In the genomic region with DNA sequence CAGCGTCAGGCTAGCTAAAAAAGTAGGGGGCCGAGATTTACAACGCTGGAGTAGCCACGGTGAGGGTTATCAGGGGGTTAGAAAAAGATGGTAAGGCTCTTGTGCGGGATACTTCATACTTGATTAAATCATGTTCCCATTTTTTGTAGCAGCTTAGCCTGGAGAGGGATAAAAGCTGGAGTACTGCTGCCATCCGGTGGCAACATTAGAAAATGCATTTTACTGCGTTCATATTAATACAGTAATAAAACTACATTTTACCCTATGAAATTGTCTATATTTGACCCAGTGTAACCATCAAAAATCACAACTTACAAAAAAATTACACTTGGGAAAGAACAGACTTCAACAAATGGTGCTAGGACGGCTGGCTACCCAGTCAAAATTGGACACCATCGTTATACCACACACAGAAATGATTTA, we compare ENCODE assay signal across 8 cellular contexts. TPM values are rescaled to one million over a fixed set of nuclear protein-coding genes. Genes with fewer than 3 reads are reported as not detected.
DNase-seq lines count a peak whose midpoint lies in the region; ATAC-seq and TF ChIP-seq lines count a peak whose summit lies in the region.

No MANE protein-coding gene starts in this region.

- H3K27ac Mint-ChIP-seq in T-helper 17 cell: no peak overlapping the region

- no peak overlapping the region for H3K4me2 ChIP-seq in trophoblast cell (ENCODE audit: low read length)

- no peak overlapping the region for H4K91ac ChIP-seq in trophoblast cell (ENCODE audit: low read depth, low read length)

- H3K14ac ChIP-seq in trophoblast cell (ENCODE audit: low read length): no peak overlapping the region

- no peak overlapping the region for H2BK12ac ChIP-seq in trophoblast cell (ENCODE audit: low read length)

- no peaks in the 10 kb centered on the region for H3K79me2 ChIP-seq in trophoblast cell (ENCODE audit: control insufficient read depth, insufficient read depth, low read length, poor library complexity)

- peaks cover 3% of the 10 kb centered on the region for H3K4me1 Mint-ChIP-seq in T-helper 17 cell

- H3K4me3 Mint-ChIP-seq in T-helper 17 cell: no peak overlapping the region

- peaks cover 11% of the 10 kb centered on the region for H3K36me3 Mint-ChIP-seq in T-helper 17 cell (ENCODE audit: low read depth)

- H3K9ac ChIP-seq in trophoblast cell (ENCODE audit: low read length): no peak overlapping the region

- no peak overlapping the region for H2BK120ac ChIP-seq in trophoblast cell (ENCODE audit: insufficient read depth, low read length, poor library complexity)

- no peaks in the 10 kb centered on the region for H3K27me3 ChIP-seq in trophoblast cell (ENCODE audit: insufficient read depth, low read length)

- H3K27me3 Mint-ChIP-seq in T-helper 17 cell: no peaks in the 10 kb centered on the region

- peak; percentile 28 for DNase-seq in A172 (ENCODE audit: low spot score)
- DNase-seq in GF-D8 (lab: John Stamatoyannopoulos, UW): peak; percentile 50
- DNase-seq in NCI-H2081 (lab: John Stamatoyannopoulos, UW): peak; percentile 33 to 47
- DNase-seq in activated CD4-positive, alpha-beta T cell treated with anti-CD3 and anti-CD28 coated beads, Interleukin-2, amount 50 U/mL, for 1 hour: peak; percentile 20
- DNase-seq in foreskin fibroblast: peak; percentile 33 to 77
- DNase-seq in trophoblast cell: peak; percentile 39 to 78
- no peak for DNase-seq in T-helper 17 cell
- no peak for DNase-seq in activated effector memory CD4-positive, alpha-beta T cell treated with Interleukin-2 at 50 U/mL for 16 hours

- whole genome bisulfite sequencing in trophoblast cell (ENCODE audit: extremely low coverage, insufficient coverage, insufficient read length): no CpG with 5 or more reads among the region's 9 CpGs

- no peak overlapping the region for H3K4ac ChIP-seq in trophoblast cell (ENCODE audit: low read depth, low read length)

- H2AK5ac ChIP-seq in trophoblast cell (ENCODE audit: low read length): no peak overlapping the region

- H3K18ac ChIP-seq in trophoblast cell (ENCODE audit: low read length): no peak overlapping the region

- H3K9me3 ChIP-seq in trophoblast cell (ENCODE audit: insufficient read depth, low read depth, low read length): peaks cover 6% of the 10 kb centered on the region
- H3K9me3 ChIP-seq in T-helper 17 cell (ENCODE audit: control insufficient read depth, low read length, poor library complexity, severe bottlenecking): no peaks in the 10 kb centered on the region

- no peak for ATAC-seq in T-helper 17 cell

- no peak overlapping the region for H2BK5ac ChIP-seq in trophoblast cell (ENCODE audit: low read depth, low read length, poor library complexity)

- H3K23ac ChIP-seq in trophoblast cell (ENCODE audit: low read length): no peak overlapping the region

- peaks cover 16% of the 10 kb centered on the region for H3K79me1 ChIP-seq in trophoblast cell (ENCODE audit: low read length)

- peak; percentile 42 for TF ChIP-seq CTCF in foreskin fibroblast (IDR thresholded peaks at IDR 0.05; ENCODE audit: low read depth, low read length)

- H3K4me1 ChIP-seq in trophoblast cell (ENCODE audit: control insufficient read depth in 1 of 2, insufficient read depth in 2 of 2, low read length in 2 of 2): peaks cover 21 to 32% of the 10 kb centered on the region in 2 experiments

- H2AFZ ChIP-seq in trophoblast cell (ENCODE audit: insufficient read depth, low read length, poor library complexity): no peak overlapping the region

- H3K4me3 ChIP-seq in foreskin fibroblast (ENCODE audit: low read depth in 1 of 2, low read length in 2 of 2): no peak overlapping the region
- H3K4me3 ChIP-seq in trophoblast cell (ENCODE audit: low read depth, low read length): no peak overlapping the region

- H3K36me3 ChIP-seq in trophoblast cell (ENCODE audit: control insufficient read depth in 1 of 2, insufficient read depth in 2 of 2, low read length in 2 of 2): peaks cover 31 to 32% of the 10 kb centered on the region in 2 experiments

- H4K12ac ChIP-seq in trophoblast cell (ENCODE audit: low read depth, low read length): no peak overlapping the region

- H4K8ac ChIP-seq in trophoblast cell (ENCODE audit: low read depth, low read length): no peak overlapping the region

- no peak overlapping the region for H3K27ac ChIP-seq in trophoblast cell (ENCODE audit: low read depth, low read length)

RNA-seq across cellular contexts. Expression of gene RPUSD4, which starts 17.3 kb away (rescaled TPM):
- 12.1 and 16.8 TPM in 2 replicates for total RNA-seq in A172 (2014; rRNA removed; shearing (Covaris generic))
- 16.6 and 16.8 TPM in 2 replicates for polyA plus RNA-seq in trophoblast cell (2013)
- 10 to 100 TPM; 33.2 to 41.2 TPM for total RNA-seq in T-helper 17 cell

RNA-seq across cellular contexts. Expression of gene FAM118B, which starts 17.4 kb away (rescaled TPM):
- total RNA-seq in A172 (2014; rRNA removed; shearing (Covaris generic)): 25.4 and 34.5 TPM in 2 replicates
- polyA plus RNA-seq in trophoblast cell (2013): 18.0 and 19.0 TPM in 2 replicates
- 1 to 10 TPM; 2.5 to 2.8 TPM for total RNA-seq in T-helper 17 cell

Comparison
In these comparisons a context has a peak if more than half of its experiments do, and no peak if none do; other contexts are left out.
1. DNase-seq: peak in A172 (single experiment), GF-D8 (single experiment), NCI-H2081 (2 of 2), activated CD4-positive, alpha-beta T cell treated with anti-CD3 and anti-CD28 coated beads, Interleukin-2, amount 50 U/mL, for 1 hour (single experiment), foreskin fibroblast (2 of 2) and trophoblast cell (2 of 2); none in T-helper 17 cell (0 of 3) and activated effector memory CD4-positive, alpha-beta T cell treated with Interleukin-2 at 50 U/mL for 16 hours (single experiment).